In the genomic region with DNA sequence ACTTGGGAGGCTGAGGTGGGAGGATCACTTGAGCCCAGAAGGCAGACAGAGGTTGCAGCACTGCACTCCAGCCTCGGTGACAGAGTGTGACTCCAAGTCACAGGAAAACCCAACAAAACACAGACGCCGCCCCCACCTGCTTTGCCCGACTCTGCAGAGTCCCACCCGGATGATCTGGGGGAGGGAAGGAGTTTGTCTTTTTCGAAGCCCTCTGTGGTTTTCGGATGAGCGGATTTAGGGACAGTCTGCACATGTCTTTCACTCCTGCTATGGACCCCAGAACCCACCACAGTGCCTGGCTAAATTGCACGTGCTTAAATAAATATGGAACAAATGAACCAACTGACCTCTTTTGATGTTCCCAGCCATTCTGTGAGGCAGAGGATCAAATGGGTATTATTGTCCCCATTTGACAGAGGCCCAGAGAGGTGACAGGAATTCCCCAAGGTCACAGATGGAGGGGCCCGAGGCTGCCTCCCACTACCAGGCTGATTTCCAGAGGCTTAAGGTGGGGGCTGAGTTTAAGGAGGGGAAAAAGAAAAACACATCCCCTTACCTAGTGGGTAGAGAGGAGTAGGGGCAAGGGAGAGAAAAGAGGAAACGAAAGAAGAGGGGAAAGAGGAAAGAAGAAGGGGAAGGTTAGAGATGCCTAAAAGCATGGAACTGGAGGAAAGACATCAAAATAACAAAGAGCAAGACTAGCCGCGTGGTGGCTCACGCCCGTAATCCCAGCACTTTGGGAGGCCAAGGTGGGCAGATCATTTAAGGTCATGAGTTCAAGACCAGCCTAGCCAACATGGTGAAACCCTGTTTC, we compare ENCODE assay signal across 1 cellular context.
TF ChIP-seq lines count a peak whose summit lies in the region.

No MANE protein-coding gene starts in this region.

TF ChIP-seq in K562, 482 proteins besides CTCF, POLR2A, EP300 and RAD21 (continued from another document):
- TF ChIP-seq, protein P1, sequence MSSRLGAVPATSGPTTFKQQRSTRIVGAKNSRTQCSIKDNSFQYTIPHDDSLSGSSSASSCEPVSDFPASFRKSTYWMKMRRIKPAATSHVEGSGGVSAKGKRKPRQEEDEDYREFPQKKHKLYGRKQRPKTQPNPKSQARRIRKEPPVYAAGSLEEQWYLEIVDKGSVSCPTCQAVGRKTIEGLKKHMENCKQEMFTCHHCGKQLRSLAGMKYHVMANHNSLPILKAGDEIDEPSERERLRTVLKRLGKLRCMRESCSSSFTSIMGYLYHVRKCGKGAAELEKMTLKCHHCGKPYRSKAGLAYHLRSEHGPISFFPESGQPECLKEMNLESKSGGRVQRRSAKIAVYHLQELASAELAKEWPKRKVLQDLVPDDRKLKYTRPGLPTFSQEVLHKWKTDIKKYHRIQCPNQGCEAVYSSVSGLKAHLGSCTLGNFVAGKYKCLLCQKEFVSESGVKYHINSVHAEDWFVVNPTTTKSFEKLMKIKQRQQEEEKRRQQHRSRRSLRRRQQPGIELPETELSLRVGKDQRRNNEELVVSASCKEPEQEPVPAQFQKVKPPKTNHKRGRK (tag; IDR thresholded peaks at IDR 0.05) = peak; percentile 74; the same call in 1 of the 2 replicates
- TF ChIP-seq HDAC1 (IDR thresholded peaks at IDR 0.05) (0 out of 4 replicates have a peak, but pooled peaks of 1 of the 2 experiments have one; percentile 25), MTF1 (CRISPR knock-in tag; IDR thresholded peaks at IDR 0.05; ENCODE audit: borderline replicate concordance) (peak; percentile 14; the same call in 1 of the 2 replicates), NFRKB (IDR thresholded peaks at IDR 0.05; ENCODE audit: low read depth) (peak; percentile 76), PTRF (tag; IDR thresholded peaks at IDR 0.05) (peak; percentile 39; the same call in 1 of the 2 replicates), MYC (IDR thresholded peaks at IDR 0.05; ENCODE audit: low read depth, low read length) (0 out of 2 replicates have a peak, but pooled peaks have one; percentile 5), MYC (CRISPR knock-in tag; IDR thresholded peaks at IDR 0.05; ENCODE audit: borderline replicate concordance, low read depth) (no peak), ZNF24 (IDR thresholded peaks at IDR 0.05) (no peak), EP400 (IDR thresholded peaks at IDR 0.05) (peak; percentile 44)
- TF ChIP-seq, protein P2, sequence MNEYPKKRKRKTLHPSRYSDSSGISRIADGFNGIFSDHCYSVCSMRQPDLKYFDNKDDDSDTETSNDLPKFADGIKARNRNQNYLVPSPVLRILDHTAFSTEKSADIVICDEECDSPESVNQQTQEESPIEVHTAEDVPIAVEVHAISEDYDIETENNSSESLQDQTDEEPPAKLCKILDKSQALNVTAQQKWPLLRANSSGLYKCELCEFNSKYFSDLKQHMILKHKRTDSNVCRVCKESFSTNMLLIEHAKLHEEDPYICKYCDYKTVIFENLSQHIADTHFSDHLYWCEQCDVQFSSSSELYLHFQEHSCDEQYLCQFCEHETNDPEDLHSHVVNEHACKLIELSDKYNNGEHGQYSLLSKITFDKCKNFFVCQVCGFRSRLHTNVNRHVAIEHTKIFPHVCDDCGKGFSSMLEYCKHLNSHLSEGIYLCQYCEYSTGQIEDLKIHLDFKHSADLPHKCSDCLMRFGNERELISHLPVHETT (CRISPR knock-in tag; conservative IDR thresholded peaks at IDR 0.05 in 1 of 2, IDR thresholded peaks at IDR 0.05 in 1 of 2) = 0 out of 4 replicates have a peak, but pooled peaks of 1 of the 2 experiments have one; percentile 35
- TF ChIP-seq, protein P3, sequence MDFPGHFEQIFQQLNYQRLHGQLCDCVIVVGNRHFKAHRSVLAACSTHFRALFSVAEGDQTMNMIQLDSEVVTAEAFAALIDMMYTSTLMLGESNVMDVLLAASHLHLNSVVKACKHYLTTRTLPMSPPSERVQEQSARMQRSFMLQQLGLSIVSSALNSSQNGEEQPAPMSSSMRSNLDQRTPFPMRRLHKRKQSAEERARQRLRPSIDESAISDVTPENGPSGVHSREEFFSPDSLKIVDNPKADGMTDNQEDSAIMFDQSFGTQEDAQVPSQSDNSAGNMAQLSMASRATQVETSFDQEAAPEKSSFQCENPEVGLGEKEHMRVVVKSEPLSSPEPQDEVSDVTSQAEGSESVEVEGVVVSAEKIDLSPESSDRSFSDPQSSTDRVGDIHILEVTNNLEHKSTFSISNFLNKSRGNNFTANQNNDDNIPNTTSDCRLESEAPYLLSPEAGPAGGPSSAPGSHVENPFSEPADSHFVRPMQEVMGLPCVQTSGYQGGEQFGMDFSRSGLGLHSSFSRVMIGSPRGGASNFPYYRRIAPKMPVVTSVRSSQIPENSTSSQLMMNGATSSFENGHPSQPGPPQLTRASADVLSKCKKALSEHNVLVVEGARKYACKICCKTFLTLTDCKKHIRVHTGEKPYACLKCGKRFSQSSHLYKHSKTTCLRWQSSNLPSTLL (IDR thresholded peaks at IDR 0.05) = no peak
